Comparison of ENCODE assay signal across 19 cellular contexts in genomic region chr2:134647607-134648256, GRCh38.
"Had no signal": no experiment of that assay in that cellular context is flagged by ENCODE, and none has a peak within 500 bp of the region (broad histone marks: within the 10 kb centered on the region; RNA-seq: fewer than 3 reads in every experiment).

No MANE protein-coding gene starts in this region.

- H3K4me1 ChIP-seq: colonic mucosa, gastrocnemius medialis, lower lobe of right lung, thyroid gland had no signal

- H3K27me3 ChIP-seq: colonic mucosa, gastrocnemius medialis, neutrophil, thyroid gland had no signal

- H3K36me3 ChIP-seq: colonic mucosa, gastrocnemius medialis, lower lobe of right lung, neutrophil, thyroid gland had no signal

- H3K4me1 Mint-ChIP-seq: activated naive CD8-positive, alpha-beta T cell treated with anti-CD3 and anti-CD28 coated beads, Interleukin-2, amount 10 ng/mL, durations not matched to agents 7 days and 5 days had no signal

- H3K36me3 Mint-ChIP-seq: activated naive CD8-positive, alpha-beta T cell treated with anti-CD3 and anti-CD28 coated beads, Interleukin-2, amount 10 ng/mL, durations not matched to agents 7 days and 5 days; natural killer cell had no signal

- H3K4me3 ChIP-seq: colonic mucosa, gastrocnemius medialis, lower lobe of right lung, thyroid gland had no signal

- H3K27ac Mint-ChIP-seq: activated CD8-positive, alpha-beta T cell treated with anti-CD3 and anti-CD28 coated beads for 36 hours; activated naive CD8-positive, alpha-beta T cell treated with anti-CD3 and anti-CD28 coated beads, Interleukin-2, amount 10 ng/mL, durations not matched to agents 7 days and 5 days; activated T-cell treated with anti-CD3 and anti-CD28 coated beads, Interleukin-2, amount 50 U/mL, for 24 hours; activated T-helper 2 cell treated with anti-CD3 and anti-CD28 coated beads, Interferon-gamma antibody, Interleukin-2, Interleukin-4, amounts not matched to agents 10 μg/mL and 5 μg/mL and 100 μg/mL, durations not matched to agents 14 hours and 24 hours and 36 hours; natural killer cell; T-helper 2 cell treated with Interferon-gamma antibody and Interleukin-4, amounts not matched to agents 5 μg/mL and 100 μg/mL, for 36 hours had no signal

- H3K27me3 Mint-ChIP-seq: activated B cell treated with CpG ODN at 0.5 μM for 24 hours; activated T-cell treated with anti-CD3 and anti-CD28 coated beads, Interleukin-2, amount 50 U/mL, for 24 hours had no signal

- H3K9me3 ChIP-seq: colonic mucosa, gastrocnemius medialis, lower lobe of right lung, neutrophil, thyroid gland had no signal

- H3K9me3 Mint-ChIP-seq: activated B cell treated with CpG ODN at 0.5 μM for 24 hours; activated CD8-positive, alpha-beta T cell treated with anti-CD3 and anti-CD28 coated beads for 36 hours; activated naive CD8-positive, alpha-beta T cell treated with anti-CD3 and anti-CD28 coated beads, Interleukin-2, amount 10 ng/mL, durations not matched to agents 7 days and 5 days; activated T-cell treated with anti-CD3 and anti-CD28 coated beads, Interleukin-2, amount 50 U/mL, for 24 hours; activated T-helper 2 cell treated with anti-CD3 and anti-CD28 coated beads, Interferon-gamma antibody, Interleukin-2, Interleukin-4, amounts not matched to agents 10 μg/mL and 5 μg/mL and 100 μg/mL, durations not matched to agents 14 hours and 24 hours and 36 hours; natural killer cell; T-helper 2 cell treated with Interferon-gamma antibody and Interleukin-4, amounts not matched to agents 5 μg/mL and 100 μg/mL, for 36 hours had no signal

- H3K27ac ChIP-seq: colonic mucosa, gastrocnemius medialis, lower lobe of right lung, neutrophil, thyroid gland had no signal

- H3K4me3 Mint-ChIP-seq: activated B cell treated with CpG ODN at 0.5 μM for 24 hours; activated CD8-positive, alpha-beta T cell treated with anti-CD3 and anti-CD28 coated beads for 36 hours; activated naive CD8-positive, alpha-beta T cell treated with anti-CD3 and anti-CD28 coated beads, Interleukin-2, amount 10 ng/mL, durations not matched to agents 7 days and 5 days; activated T-cell treated with anti-CD3 and anti-CD28 coated beads, Interleukin-2, amount 50 U/mL, for 24 hours; natural killer cell; T-helper 2 cell treated with Interferon-gamma antibody and Interleukin-4, amounts not matched to agents 5 μg/mL and 100 μg/mL, for 36 hours had no signal

- ATAC-seq: activated CD8-positive, alpha-beta T cell treated with anti-CD3 and anti-CD28 coated beads for 36 hours; gastrocnemius medialis; left cardiac atrium; natural killer cell had no signal

- DNase-seq: activated B cell treated with CpG ODN at 0.5 μM for 24 hours; activated CD4-positive, alpha-beta T cell treated with anti-CD3 and anti-CD28 coated beads for 48 hours; activated CD8-positive, alpha-beta T cell treated with anti-CD3 and anti-CD28 coated beads for 36 hours; activated naive CD4-positive, alpha-beta T cell treated with Interleukin-2 at 50 U/mL for 16 hours; activated naive CD8-positive, alpha-beta T cell treated with anti-CD3 and anti-CD28 coated beads, Interleukin-2, amount 10 ng/mL, durations not matched to agents 7 days and 5 days; activated T-cell treated with anti-CD3 and anti-CD28 coated beads, Interleukin-2, amount 50 U/mL, for 24 hours; amygdala; colonic mucosa; gastrocnemius medialis; left cardiac atrium; lower lobe of right lung; natural killer cell; posterior cingulate gyrus; stimulated activated CD4-positive, alpha-beta T cell treated with anti-CD3 and anti-CD28 coated beads, Interleukin-2, amount 100 ng/mL, for 24 hours; stimulated activated naive CD4-positive, alpha-beta T cell treated with Interleukin-2 at 50 U/mL for 16 hours; thyroid gland had no signal
